ENCODE assay signal across 21 cellular contexts in genomic region chr7:28882896-28883470, GRCh38.
DNase-seq lines count a peak whose midpoint lies in the region; ATAC-seq and TF ChIP-seq lines count a peak whose summit lies in the region.
"Had no signal": no experiment of that assay in that cellular context is flagged by ENCODE, and none has a peak within 500 bp of the region (broad histone marks: within the 10 kb centered on the region; RNA-seq: fewer than 3 reads in every experiment).

No MANE protein-coding gene starts in this region.

- 97% methylated on average over 3 of the region's 3 CpGs for WGBS in mammary epithelial cell (ENCODE audit: low coverage, missing lambda C conversion rate)

- H3K4me1 ChIP-seq in mammary epithelial cell (ENCODE audit: insufficient read depth, low read length) (no peaks in the 10 kb centered on the region), Panc1 (ENCODE audit: control insufficient read depth, insufficient read depth, low read length) (no peaks in the 10 kb centered on the region), gastrocnemius medialis (no peaks in the 10 kb centered on the region)
- H3K4me1 ChIP-seq: HAP-1 had no signal

- intact Hi-C loops in MCF 10A (cut with micrococcal nuclease): no loop called here
- intact Hi-C loops in mammary epithelial cell (cut with micrococcal nuclease): no loop called here
- intact Hi-C loops in Panc1 (cut with micrococcal nuclease; ENCODE audit: unreplicated experiment): no loop called here
- intact Hi-C loops in gastrocnemius medialis (cut with DNase I; ENCODE audit: low total_unique reads): no loop called here

- dilution Hi-C loops in mammary epithelial cell (cut with HindIII; ENCODE audit: low sequenced_read_pairs): no loop called here

- in situ Hi-C loops in mammary epithelial cell (cut with MboI; ENCODE audit: low sequenced_read_pairs in 2 of 2): no loop called here
- in situ Hi-C loops in Panc1 (cut with HindIII; ENCODE audit: low pct_unique_long_range_greater_than_20kb, low sequenced_read_pairs): no loop called here
- in situ Hi-C loops in gastrocnemius medialis (cut with MboI; ENCODE audit: low sequenced_read_pairs in 4 of 4): no loop called here

- no peak overlapping the region for H3K9ac ChIP-seq in mammary epithelial cell (ENCODE audit: insufficient read depth, low read length)
- H3K9ac ChIP-seq: KMS-11 had no signal

- H3K36me3 ChIP-seq in mammary epithelial cell (ENCODE audit: insufficient read depth, low read length): no peaks in the 10 kb centered on the region
- no peaks in the 10 kb centered on the region for H3K36me3 ChIP-seq in Panc1 (ENCODE audit: control insufficient read depth, insufficient read depth, low read length)
- no peaks in the 10 kb centered on the region for H3K36me3 ChIP-seq in gastrocnemius medialis
- H3K36me3 ChIP-seq: HAP-1 had no signal

- BruUV-seq in MCF 10A (replicated peaks; lab: Mats Ljungman, UMichigan) (no TSS peak), mammary epithelial cell (replicated peaks; lab: Mats Ljungman, UMichigan) (no TSS peak), Panc1 (replicated peaks; lab: Mats Ljungman, UMichigan) (no TSS peak)

- H3K4me3 ChIP-seq in mammary epithelial cell (replicated peaks in 1 of 3; ENCODE audit: insufficient read depth in 1 of 3, low read depth in 2 of 3, low read length in 3 of 3) (no peak overlapping the region), Panc1 (ENCODE audit: low read depth in 2 of 2, low read length in 2 of 2) (no peak overlapping the region), gastrocnemius medialis (no peak overlapping the region)
- H3K4me3 ChIP-seq: HAP-1, PC-9 had no signal

- TF ChIP-seq POLR2A in gastrocnemius medialis (IDR thresholded peaks at IDR 0.05): no peak

- H3K9me3 ChIP-seq in mammary epithelial cell (replicated peaks; ENCODE audit: insufficient read depth, low read length) (no peaks in the 10 kb centered on the region), Panc1 (ENCODE audit: control insufficient read depth, insufficient read depth, low read depth, low read length) (no peaks in the 10 kb centered on the region), gastrocnemius medialis (no peaks in the 10 kb centered on the region)
- H3K9me3 ChIP-seq: HAP-1 had no signal

- no peak overlapping the region for H3K4me2 ChIP-seq in mammary epithelial cell (ENCODE audit: insufficient read depth, low read depth, low read length)
- H3K4me2 ChIP-seq: KMS-11, PC-9 had no signal

- no peak overlapping the region for H3K27ac Mint-ChIP-seq in MCF 10A (ENCODE audit: low read depth, unreplicated experiment)
- H3K27ac Mint-ChIP-seq: CD4-positive, CD25-positive, alpha-beta regulatory T cell; T-cell had no signal

- ATAC-seq in Panc1: no peak
- no peak for ATAC-seq in gastrocnemius medialis
- ATAC-seq: T-cell had no signal

- H3K27ac ChIP-seq in mammary epithelial cell (ENCODE audit: insufficient read depth, low read depth, low read length) (no peak overlapping the region), Panc1 (ENCODE audit: low read length) (no peak overlapping the region), gastrocnemius medialis (no peak overlapping the region)
- H3K27ac ChIP-seq: KMS-11, PC-9 had no signal

- no peaks in the 10 kb centered on the region for H3K36me3 Mint-ChIP-seq in MCF 10A (ENCODE audit: insufficient read depth, unreplicated experiment)
- H3K36me3 Mint-ChIP-seq: CD4-positive, CD25-positive, alpha-beta regulatory T cell; T-cell had no signal

- H2AFZ ChIP-seq in mammary epithelial cell (ENCODE audit: low read depth, low read length): no peak overlapping the region
- H2AFZ ChIP-seq: PC-9 had no signal

- H3K4me3 Mint-ChIP-seq in MCF 10A (ENCODE audit: unreplicated experiment): no peak overlapping the region
- H3K4me3 Mint-ChIP-seq: CD4-positive, CD25-positive, alpha-beta regulatory T cell; T-cell had no signal

- POLR2A ChIA-PET in MCF 10A (lab: Yijun Ruan, JAX) (no interaction called here), Panc1 (lab: Charles Lee) (no interaction called here)

- no peaks in the 10 kb centered on the region for H4K20me1 ChIP-seq in mammary epithelial cell (ENCODE audit: insufficient read depth, low read length)

- H3K27me3 Mint-ChIP-seq in MCF 10A (ENCODE audit: insufficient read depth, unreplicated experiment): peaks cover 11% of the 10 kb centered on the region

- DNase-seq in MCF 10A (ENCODE audit: unreplicated experiment) (peak; percentile 7), mammary epithelial cell (no peak), Panc1 (ENCODE audit: low read depth, low spot score) (no peak), mucosa of gallbladder (ENCODE audit: low spot score) (peak; percentile 27), NCI-H2029 (lab: John Stamatoyannopoulos, UW) (no peak), NCI-H187 treated with DMSO at 0.1 percent for 48 hours (lab: John Stamatoyannopoulos, UW) (no peak), gastrocnemius medialis (no peak)
- DNase-seq: CD4-positive, CD25-positive, alpha-beta regulatory T cell; DMS53; IMR-90; NCI-H1092; NCI-H1436; NCI-H187; NCI-H2107; NCI-H446; PC-9; RPMI8226; SHP77; T-cell had no signal

- H3K79me2 ChIP-seq in mammary epithelial cell (ENCODE audit: insufficient read depth, low read length): no peaks in the 10 kb centered on the region

- TF ChIP-seq CTCF in MCF 10A (IDR thresholded peaks at IDR 0.05; ENCODE audit: unreplicated experiment) (no peak), mammary epithelial cell (conservative IDR thresholded peaks at IDR 0.05 in 1 of 2, IDR thresholded peaks at IDR 0.05 in 1 of 2; ENCODE audit: extremely low read depth in 1 of 2, insufficient read depth in 1 of 2, low read depth in 1 of 2, low read length in 2 of 2) (no peak), Panc1 (IDR thresholded peaks at IDR 0.05) (0 out of 2 replicates have a peak, but pooled peaks have one; percentile 10), gastrocnemius medialis (IDR thresholded peaks at IDR 0.05 in 4 of 5, conservative IDR thresholded peaks at IDR 0.05 in 1 of 5) (no peak)

- peaks cover 7% of the 10 kb centered on the region for H3K27me3 ChIP-seq in mammary epithelial cell (ENCODE audit: insufficient read depth, low read length)
- peaks cover 17% of the 10 kb centered on the region for H3K27me3 ChIP-seq in Panc1 (ENCODE audit: control insufficient read depth, insufficient read depth, low read length)
- peaks cover 0 to 5% (median 3%) of the 10 kb centered on the region in 3 donors for H3K27me3 ChIP-seq in gastrocnemius medialis

- CTCF ChIA-PET in MCF 10A (lab: Yijun Ruan, JAX): no interaction called here
- CTCF ChIA-PET in mammary epithelial cell (lab: Charles Lee; ENCODE audit: low non-redundant PET): no interaction called here
- CTCF ChIA-PET in Panc1 (lab: Charles Lee): no interaction called here

- no peaks in the 10 kb centered on the region for H3K4me1 Mint-ChIP-seq in MCF 10A (ENCODE audit: insufficient read depth, unreplicated experiment)
- H3K4me1 Mint-ChIP-seq: CD4-positive, CD25-positive, alpha-beta regulatory T cell; T-cell had no signal

- no peaks in the 10 kb centered on the region for H3K9me3 Mint-ChIP-seq in MCF 10A (ENCODE audit: unreplicated experiment)
- H3K9me3 Mint-ChIP-seq: T-cell had no signal

Comparison
In these comparisons a context has a peak if more than half of its experiments do, and no peak if none do; other contexts are left out.
1. DNase-seq: peak in MCF 10A (single experiment) and mucosa of gallbladder (single experiment); none in mammary epithelial cell (single experiment), Panc1 (single experiment), NCI-H2029 (single experiment), NCI-H187 treated with DMSO at 0.1 percent for 48 hours (single experiment) and gastrocnemius medialis (0 of 2).